ENCODE assay signal across 15 cellular contexts in the genomic region with DNA sequence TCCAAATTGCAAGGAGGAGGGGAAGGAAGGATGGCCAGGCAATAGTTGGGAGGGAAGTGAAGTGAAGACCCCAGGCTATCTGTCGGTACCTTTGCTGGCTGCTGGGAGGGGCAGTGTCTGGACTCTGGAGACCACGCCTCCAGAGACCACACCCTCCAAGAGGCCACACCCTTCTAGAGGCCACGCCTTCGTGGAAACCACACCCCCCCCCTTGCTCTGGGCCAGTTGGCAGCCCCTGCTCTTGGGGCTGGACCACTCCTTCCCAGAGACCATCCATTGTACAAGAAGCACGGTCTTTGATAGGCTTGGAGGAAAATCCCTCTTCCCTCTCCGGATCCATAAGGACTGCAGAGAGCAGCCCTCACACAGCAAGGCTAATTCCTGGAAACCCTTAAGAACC.
"Had no signal": no experiment of that assay in that cellular context is flagged by ENCODE, and none has a peak within 500 bp of the region (broad histone marks: within the 10 kb centered on the region; RNA-seq: fewer than 3 reads in every experiment).

No MANE protein-coding gene starts in this region.

- ATAC-seq: activated CD4-positive, CD25-positive, alpha-beta regulatory T cell treated with anti-CD3 and anti-CD28 coated beads, Interleukin-2, amount 50 U/mL, for 24 hours; activated naive CD4-positive, alpha-beta T cell treated with anti-CD3 and anti-CD28 coated beads, Interleukin-2, amount 50 U/mL, for 72 hours; mucosa of descending colon; sciatic nerve; stimulated activated effector memory CD8-positive, alpha-beta T cell treated with anti-CD3 and anti-CD28 coated beads, Interleukin-12 subunit alpha, Interleukin-12 subunit beta, amount 100 ng/mL, for 72 hours had no signal

- H3K9me3 ChIP-seq: esophagus squamous epithelium, mucosa of descending colon, thoracic aorta, upper lobe of left lung had no signal

- DNase-seq: activated CD4-positive, alpha-beta T cell treated with anti-CD3 and anti-CD28 coated beads, Interleukin-2, amount 50 U/mL, for 4 hours; activated gamma-delta T cell treated with Interleukin-2 at 50 U/mL for 16 hours; effector memory CD4-positive, alpha-beta T cell; esophagus squamous epithelium; hippocampal formation; mucosa of descending colon; naive B cell; stimulated activated CD4-positive, alpha-beta T cell treated with anti-CD3 and anti-CD28 coated beads, Interleukin-4, amount 100 ng/mL, for 24 hours; upper lobe of left lung had no signal

- H3K27ac ChIP-seq: esophagus squamous epithelium, thoracic aorta, upper lobe of left lung had no signal

- H3K27me3 ChIP-seq: esophagus squamous epithelium, upper lobe of left lung had no signal

- H3K4me3 ChIP-seq: esophagus squamous epithelium, mucosa of descending colon, smooth muscle cell, thoracic aorta, upper lobe of left lung had no signal

- H3K36me3 ChIP-seq: esophagus squamous epithelium, thoracic aorta, upper lobe of left lung had no signal

- H3K4me2 ChIP-seq: smooth muscle cell had no signal

- H3K4me1 ChIP-seq: esophagus squamous epithelium, upper lobe of left lung had no signal
